ENCODE assay signal across 8 cellular contexts in genomic region chr4:118669220-118669619, GRCh38. TPM values are rescaled to one million over a fixed set of nuclear protein-coding genes. Genes with fewer than 3 reads are reported as not detected.
DNase-seq lines count a peak whose midpoint lies in the region; ATAC-seq and TF ChIP-seq lines count a peak whose summit lies in the region.
"Not testable (repeated sequence)": the region's sequence is repeated elsewhere in the genome, so short reads cannot be mapped to it uniquely, and the experiment has no call there.

No MANE protein-coding gene starts in this region.

- not testable (repeated sequence) for TF ChIP-seq CTCF in AG09309 (IDR thresholded peaks at IDR 0.05; ENCODE audit: control insufficient read depth, insufficient read depth, low read depth, low read length, missing control alignments); HFF-Myc (IDR thresholded peaks at IDR 0.05; ENCODE audit: low read depth, low read length, missing control alignments); activated CD8-positive, alpha-beta T cell treated with anti-CD3 and anti-CD28 coated beads for 36 hours (IDR thresholded peaks at IDR 0.05); body of pancreas (IDR thresholded peaks at IDR 0.05); mesothelial cell of epicardium (IDR thresholded peaks at IDR 0.05; ENCODE audit: unreplicated experiment)

- WGBS in body of pancreas, 2 donors: 20 to 27% methylated on average over 1 of the region's 1 CpG

- DNase-seq in AG09309 (ENCODE audit: low read depth) (peak; percentile 40), HFF-Myc (ENCODE audit: extremely low read depth, low read depth) (peak; percentile 58), RPMI7951 (ENCODE audit: low read depth) (peak; percentile 64), body of pancreas (peak; percentile 68 to 78 (median 72)), globus pallidus (ENCODE audit: low spot score) (peak; percentile 21), mesothelial cell of epicardium (ENCODE audit: low spot score in 2 of 2, unreplicated experiment in 2 of 2) (peak; percentile 60 to 80)
- peak; percentile 61 for DNase-seq in activated CD8-positive, alpha-beta T cell treated with anti-CD3 and anti-CD28 coated beads for 36 hours
- peak; percentile 2 for DNase-seq in stimulated activated CD4-positive, alpha-beta T cell treated with anti-CD3 and anti-CD28 coated beads, Interleukin-2, amount 100 ng/mL, for 4 hours (ENCODE audit: low read depth)

- POLR2A ChIA-PET in activated CD8-positive, alpha-beta T cell treated with anti-CD3 and anti-CD28 coated beads for 36 hours (lab: Charles Lee): not testable (repeated sequence)

- not testable (repeated sequence) for H3K4me1 Mint-ChIP-seq in activated CD8-positive, alpha-beta T cell treated with anti-CD3 and anti-CD28 coated beads for 36 hours (ENCODE audit: low read depth); mesothelial cell of epicardium

- H3K4me3 ChIP-seq in AG09309 (ENCODE audit: control insufficient read depth, low read depth, low read length); HFF-Myc (replicated peaks; ENCODE audit: low read depth, low read length); body of pancreas: not testable (repeated sequence)

- H3K36me3 ChIP-seq in body of pancreas (replicated peaks in 1 of 2; ENCODE audit: insufficient read depth in 1 of 2, low read depth in 2 of 2): not testable (repeated sequence)

- not testable (repeated sequence) for H3K27me3 ChIP-seq in body of pancreas

- not testable (repeated sequence) for ATAC-seq in activated CD8-positive, alpha-beta T cell treated with anti-CD3 and anti-CD28 coated beads for 36 hours; body of pancreas

- not testable (repeated sequence) for H3K9me3 Mint-ChIP-seq in activated CD8-positive, alpha-beta T cell treated with anti-CD3 and anti-CD28 coated beads for 36 hours; mesothelial cell of epicardium

- CTCF ChIA-PET in activated CD8-positive, alpha-beta T cell treated with anti-CD3 and anti-CD28 coated beads for 36 hours (lab: Charles Lee): not testable (repeated sequence)

- H3K27ac ChIP-seq in body of pancreas: not testable (repeated sequence)

- H3K27me3 Mint-ChIP-seq in activated CD8-positive, alpha-beta T cell treated with anti-CD3 and anti-CD28 coated beads for 36 hours; mesothelial cell of epicardium (ENCODE audit: low read depth): not testable (repeated sequence)

- not testable (repeated sequence) for H3K4me3 Mint-ChIP-seq in activated CD8-positive, alpha-beta T cell treated with anti-CD3 and anti-CD28 coated beads for 36 hours; mesothelial cell of epicardium

- H3K27ac Mint-ChIP-seq in activated CD8-positive, alpha-beta T cell treated with anti-CD3 and anti-CD28 coated beads for 36 hours; mesothelial cell of epicardium: not testable (repeated sequence)

- not testable (repeated sequence) for H3K9me3 ChIP-seq in body of pancreas

- H3K36me3 Mint-ChIP-seq in activated CD8-positive, alpha-beta T cell treated with anti-CD3 and anti-CD28 coated beads for 36 hours (ENCODE audit: low read depth); mesothelial cell of epicardium: not testable (repeated sequence)

- not testable (repeated sequence) for H3K4me1 ChIP-seq in body of pancreas

- not testable (repeated sequence) for TF ChIP-seq POLR2A in body of pancreas (IDR thresholded peaks at IDR 0.05)

- intact Hi-C loops in activated CD8-positive, alpha-beta T cell treated with anti-CD3 and anti-CD28 coated beads for 36 hours (cut with micrococcal nuclease); body of pancreas (cut with DNase I): not testable (repeated sequence)

RNA-seq across cellular contexts. Expression of gene METTL14, which starts 16.0 kb away (rescaled TPM):
- 23.2 and 26.3 TPM in 2 replicates for total RNA-seq in RPMI7951 (2014; rRNA removed; shearing (Covaris generic))
- total RNA-seq in activated CD8-positive, alpha-beta T cell treated with anti-CD3 and anti-CD28 coated beads for 36 hours: 10 to 100 TPM; 39.3 to 46.1 TPM
- total RNA-seq in body of pancreas (10 to 100 TPM in 1 of 2 donors, 1 to 10 TPM in 1; 8.0 to 14.2 TPM), mesothelial cell of epicardium (60.2 to 64.6 TPM (median 62.7 TPM) in 3 replicates)

Comparison
In these comparisons a context has a peak if more than half of its experiments do, and no peak if none do; other contexts are left out.
1. DNase-seq: peak in every context shown above with its lines; median percentile 72 in body of pancreas; 70 in mesothelial cell of epicardium; 64 in RPMI7951; 61 in activated CD8-positive, alpha-beta T cell treated with anti-CD3 and anti-CD28 coated beads for 36 hours; 58 in HFF-Myc; 40 in AG09309; 21 in globus pallidus; 2 in stimulated activated CD4-positive, alpha-beta T cell treated with anti-CD3 and anti-CD28 coated beads, Interleukin-2, amount 100 ng/mL, for 4 hours.